Comparison of ENCODE assay signal across 18 cellular contexts in genomic region chr13:21000647-21001046, GRCh38.
DNase-seq lines count a peak whose midpoint lies in the region; ATAC-seq, FAIRE-seq and TF ChIP-seq lines count a peak whose summit lies in the region.
"Had no signal": no experiment of that assay in that cellular context is flagged by ENCODE, and none has a peak within 500 bp of the region (broad histone marks: within the 10 kb centered on the region; RNA-seq: fewer than 3 reads in every experiment).

No MANE protein-coding gene starts in this region.

- H3K4me1 ChIP-seq in tibial artery: peaks cover 0 to 39% (median 16%) of the 10 kb centered on the region in 4 donors

- H3K27me3 ChIP-seq in tibial artery: no peaks in the 10 kb centered on the region

- TF ChIP-seq CTCF in HFFc6 (IDR thresholded peaks at IDR 0.05) (no peak), tibial artery (IDR thresholded peaks at IDR 0.05) (no peak)

- DNase-seq in HFFc6: no peak
- peak; percentile 32 for DNase-seq in fibroblast of gingiva (ENCODE audit: low read depth)
- no peak for DNase-seq in tibial artery
- DNase-seq in NCI-H510A (lab: John Stamatoyannopoulos, UW): no peak
- DNase-seq: AML-193; Caco-2; CD4-positive, alpha-beta T cell; GDM1; H9; KBM-7 had no signal

- H3K4me1 Mint-ChIP-seq in HFFc6 (ENCODE audit: low read depth): peaks cover 49% of the 10 kb centered on the region

- peak overlapping the region; percentile 45; the same call in 1 of the 2 replicates for H3K27ac Mint-ChIP-seq in HFFc6
- H3K27ac Mint-ChIP-seq: CD4-positive, alpha-beta T cell had no signal

- intact Hi-C loops in tibial artery (cut with DNase I; ENCODE audit: low total_unique reads): no loop called here

- H3K4me3 ChIP-seq in tibial artery: no peak overlapping the region

- peaks cover 6% of the 10 kb centered on the region for H3K9me3 Mint-ChIP-seq in HFFc6
- H3K9me3 Mint-ChIP-seq: CD4-positive, alpha-beta T cell had no signal

- ATAC-seq in HG03520 (IDR thresholded peaks at IDR 0.05; ENCODE audit: unreplicated experiment): no peak
- no peak for ATAC-seq in GM19023 (IDR thresholded peaks at IDR 0.05; ENCODE audit: unreplicated experiment)

- H3K27me3 Mint-ChIP-seq in HFFc6 (ENCODE audit: insufficient read depth): peaks cover 10% of the 10 kb centered on the region
- H3K27me3 Mint-ChIP-seq: CD4-positive, alpha-beta T cell had no signal

- peaks cover 44% of the 10 kb centered on the region for H3K36me3 Mint-ChIP-seq in HFFc6 (ENCODE audit: low read depth)

- no peak overlapping the region for H3K27ac ChIP-seq in tibial artery
- H3K27ac ChIP-seq: C4-2B had no signal

- H3K9me3 ChIP-seq in tibial artery: peaks cover 0 to 5% (median 4%) of the 10 kb centered on the region in 3 donors

- H3K4me3 Mint-ChIP-seq in HFFc6: no peak overlapping the region
- H3K4me3 Mint-ChIP-seq: CD4-positive, alpha-beta T cell; H9 had no signal

- FAIRE-seq in TTC549 (lab: Jason Lieb, UNC): peak; percentile 15
- FAIRE-seq: A204.1, D721Med, GM12892, H1 had no signal

- H3K36me3 ChIP-seq in tibial artery: peaks cover 0 to 7% (median 7%) of the 10 kb centered on the region in 3 donors
